In genomic region chr2:28684142-28684858, GRCh38 we compare ENCODE assay signal across 14 cellular contexts.
DNase-seq lines count a peak whose midpoint lies in the region; ATAC-seq and TF ChIP-seq lines count a peak whose summit lies in the region.
"Had no signal": no experiment of that assay in that cellular context is flagged by ENCODE, and none has a peak within 500 bp of the region (broad histone marks: within the 10 kb centered on the region; RNA-seq: fewer than 3 reads in every experiment).

No MANE protein-coding gene starts in this region.

- TF ChIP-seq EP300 in transverse colon (IDR thresholded peaks at IDR 0.05; ENCODE audit: low read depth): no peak

- H3K4me1 ChIP-seq in left ventricle myocardium inferior: peaks cover 52% of the 10 kb centered on the region
- peaks cover 70% of the 10 kb centered on the region for H3K4me1 ChIP-seq in SJCRH30
- H3K4me1 ChIP-seq in uterus: peaks cover 0 to 14% of the 10 kb centered on the region in 2 donors
- peaks cover 0 to 29% (median 10%) of the 10 kb centered on the region in 4 donors for H3K4me1 ChIP-seq in transverse colon

- ATAC-seq in Right ventricle myocardium superior (ENCODE audit: poor library complexity) (no peak), HG03469 (IDR thresholded peaks at IDR 0.05; ENCODE audit: unreplicated experiment) (no peak)
- ATAC-seq: PC-3 had no signal

- TF ChIP-seq POLR2A in uterus (IDR thresholded peaks at IDR 0.05) (no peak), transverse colon (IDR thresholded peaks at IDR 0.05) (no peak)

- H3K36me3 ChIP-seq in left ventricle myocardium inferior (no peaks in the 10 kb centered on the region), SJCRH30 (no peaks in the 10 kb centered on the region), uterus (no peaks in the 10 kb centered on the region), transverse colon (no peaks in the 10 kb centered on the region)
- H3K36me3 ChIP-seq: tibial nerve had no signal

- intact Hi-C loops in left ventricle myocardium inferior (cut with micrococcal nuclease) (no loop called here), Right ventricle myocardium superior (cut with DNase I) (loop anchor here (5.0 kb wide), 1 partner anchor 68 kb away; the partner anchor contains the start of gene PPP1CB), uterus (cut with DNase I; ENCODE audit: low total_unique reads) (no loop called here), transverse colon (cut with DNase I; ENCODE audit: low total_unique reads) (no loop called here)

- H3K9me3 ChIP-seq in left ventricle myocardium inferior (replicated peaks) (no peaks in the 10 kb centered on the region), SJCRH30 (replicated peaks) (no peaks in the 10 kb centered on the region), uterus (no peaks in the 10 kb centered on the region), transverse colon (no peaks in the 10 kb centered on the region)
- H3K9me3 ChIP-seq: tibial nerve had no signal

- WGBS in transverse colon (ENCODE audit: low coverage in 1 of 2), 2 donors: 92 to 94% methylated on average over 5 to 13 of the region's 13 CpGs

- H3K27me3 ChIP-seq in left ventricle myocardium inferior (ENCODE audit: low read depth) (no peaks in the 10 kb centered on the region), SJCRH30 (no peaks in the 10 kb centered on the region), uterus (no peaks in the 10 kb centered on the region), transverse colon (no peaks in the 10 kb centered on the region)
- H3K27me3 ChIP-seq: tibial nerve had no signal

- H3K4me3 ChIP-seq in left ventricle myocardium inferior (no peak overlapping the region), SJCRH30 (no peak overlapping the region), uterus (no peak overlapping the region), transverse colon (no peak overlapping the region)
- H3K4me3 ChIP-seq: tibial nerve had no signal

- DNase-seq in left ventricle myocardium inferior: no peak
- DNase-seq in Right ventricle myocardium superior: no peak
- peak; percentile 86 to 90 for DNase-seq in SJCRH30
- DNase-seq in islet precursor cell: peak; percentile 63
- no peak for DNase-seq in uterus
- DNase-seq in transverse colon: no peak
- no peak for DNase-seq in NCI-H1694 treated with DMSO at 0.1 percent for 48 hours (lab: John Stamatoyannopoulos, UW)
- DNase-seq: activated CD8-positive, alpha-beta memory T cell treated with anti-CD3 and anti-CD28 coated beads, Interleukin-2, amount 50 U/mL, for 4 hours; GF-D8; MV-4-11; retina had no signal

- no peak for TF ChIP-seq CTCF in left ventricle myocardium inferior (IDR thresholded peaks at IDR 0.05; ENCODE audit: borderline replicate concordance)
- TF ChIP-seq CTCF in uterus (IDR thresholded peaks at IDR 0.05): no peak
- TF ChIP-seq CTCF in transverse colon (IDR thresholded peaks at IDR 0.05): no peak

- H3K27ac ChIP-seq in left ventricle myocardium inferior (replicated peaks) (peak overlapping the region; percentile 91), SJCRH30 (peak overlapping the region; percentile 73), uterus (peak overlapping the region; percentile 63 to 84), transverse colon (no peak overlapping the region)
- H3K27ac ChIP-seq: tibial nerve had no signal

- in situ Hi-C loops in transverse colon (cut with MboI; ENCODE audit: low pct_ligation_motif_present in 1 of 4, low pct_unique_long_range_greater_than_20kb in 1 of 4, low sequenced_read_pairs in 3 of 4): no loop called here

Comparison
In these comparisons a context has a peak if more than half of its experiments do, and no peak if none do; other contexts are left out.
1. DNase-seq: peak in SJCRH30 (2 of 2) and islet precursor cell (single experiment); none in left ventricle myocardium inferior (single experiment), Right ventricle myocardium superior (single experiment), uterus (0 of 2), transverse colon (single experiment) and NCI-H1694 treated with DMSO at 0.1 percent for 48 hours (single experiment).
2. H3K27ac ChIP-seq: peak in left ventricle myocardium inferior (single experiment), SJCRH30 (single experiment) and uterus (2 of 2); none in transverse colon (0 of 4).